Comparison of ENCODE assay signal across 27 cellular contexts in the genomic region with DNA sequence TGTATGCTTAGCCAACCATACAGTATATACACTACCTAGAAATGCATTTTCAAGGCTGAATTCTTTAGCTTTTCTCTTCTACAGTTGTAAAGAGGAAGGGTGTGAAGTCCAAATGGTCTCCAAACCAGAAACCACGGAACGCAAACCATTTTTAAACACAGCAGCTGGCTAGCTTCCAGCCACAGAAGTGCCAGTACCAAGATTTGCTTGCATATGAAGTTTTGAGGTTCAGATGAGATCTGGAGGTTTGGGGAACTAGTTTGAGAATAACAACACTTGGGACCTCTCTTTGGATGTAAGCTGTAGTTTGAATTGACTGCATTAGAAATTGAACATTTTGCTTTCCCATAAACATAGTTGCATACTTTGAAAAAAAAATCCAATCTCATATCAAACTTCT.
"Had no signal": no experiment of that assay in that cellular context is flagged by ENCODE, and none has a peak within 500 bp of the region (broad histone marks: within the 10 kb centered on the region; RNA-seq: fewer than 3 reads in every experiment).

No MANE protein-coding gene starts in this region.

- H3K27ac Mint-ChIP-seq: activated B cell treated with CpG ODN at 0.5 μM for 24 hours; activated naive CD4-positive, alpha-beta T cell treated with anti-CD3 and anti-CD28 coated beads for 36 hours; activated naive CD8-positive, alpha-beta T cell treated with anti-CD3 and anti-CD28 coated beads for 36 hours; activated T-helper 1 cell treated with anti-CD3 and anti-CD28 coated beads, Interleukin-12 subunit alpha, Interleukin-12 subunit beta, Interleukin-2, Interleukin-4 antibody, amounts not matched to agents 30 ng/mL and 10 ng/mL and 1 ng/mL, durations not matched to agents 14 hours and 24 hours and 36 hours; effector memory CD8-positive, alpha-beta T cell; immature natural killer cell; memory B cell; natural killer cell treated with Interleukin-12 subunit alpha and Interleukin-12 subunit beta and Interleukin-15 and Interleukin-18, amount 100 ng/mL, for 72 hours; T-helper 1 cell treated with Interleukin-12 subunit alpha and Interleukin-12 subunit beta and Interleukin-4 antibody, amounts not matched to agents 30 μg/mL and 1 μg/mL, for 36 hours had no signal

- H3K36me3 ChIP-seq: adrenal gland, cardiac muscle cell, heart left ventricle, spleen, transverse colon had no signal

- H3K9me3 Mint-ChIP-seq: activated T-helper 1 cell treated with anti-CD3 and anti-CD28 coated beads, Interleukin-12 subunit alpha, Interleukin-12 subunit beta, Interleukin-2, Interleukin-4 antibody, amounts not matched to agents 30 ng/mL and 10 ng/mL and 1 ng/mL, durations not matched to agents 14 hours and 24 hours and 36 hours; natural killer cell treated with Interleukin-12 subunit alpha and Interleukin-12 subunit beta and Interleukin-15 and Interleukin-18, amount 100 ng/mL, for 72 hours had no signal

- H3K4me3 Mint-ChIP-seq: activated B cell treated with CpG ODN at 0.5 μM for 24 hours; activated naive CD4-positive, alpha-beta T cell treated with anti-CD3 and anti-CD28 coated beads for 36 hours; activated naive CD8-positive, alpha-beta T cell treated with anti-CD3 and anti-CD28 coated beads for 36 hours; activated T-helper 1 cell treated with anti-CD3 and anti-CD28 coated beads, Interleukin-12 subunit alpha, Interleukin-12 subunit beta, Interleukin-2, Interleukin-4 antibody, amounts not matched to agents 30 ng/mL and 10 ng/mL and 1 ng/mL, durations not matched to agents 14 hours and 24 hours and 36 hours; effector memory CD8-positive, alpha-beta T cell; immature natural killer cell; memory B cell; natural killer cell treated with Interleukin-12 subunit alpha and Interleukin-12 subunit beta and Interleukin-15 and Interleukin-18, amount 100 ng/mL, for 72 hours; T-helper 1 cell treated with Interleukin-12 subunit alpha and Interleukin-12 subunit beta and Interleukin-4 antibody, amounts not matched to agents 30 μg/mL and 1 μg/mL, for 36 hours had no signal

- H3K4me1 ChIP-seq: adrenal gland, body of pancreas, heart left ventricle, spleen, transverse colon had no signal

- ATAC-seq: body of pancreas; effector memory CD8-positive, alpha-beta T cell; heart left ventricle; natural killer cell treated with Interleukin-12 subunit alpha and Interleukin-12 subunit beta and Interleukin-15 and Interleukin-18, amount 100 ng/mL, for 72 hours; right cardiac atrium had no signal

- H3K27me3 ChIP-seq: adrenal gland, body of pancreas, cardiac muscle cell, heart left ventricle, spleen, transverse colon had no signal

- H3K4me3 ChIP-seq: adrenal gland, body of pancreas, cardiac muscle cell, heart left ventricle, spleen, transverse colon had no signal

- DNase-seq: activated B cell treated with CpG ODN at 0.5 μM for 24 hours; activated effector memory CD4-positive, alpha-beta T cell treated with anti-CD3 and anti-CD28 coated beads, Interleukin-2, amount 50 U/mL, for 16 hours; activated naive CD4-positive, alpha-beta T cell treated with anti-CD3 and anti-CD28 coated beads for 36 hours; activated naive CD8-positive, alpha-beta T cell treated with anti-CD3 and anti-CD28 coated beads for 36 hours; activated T-cell treated with anti-CD3 and anti-CD28 coated beads for 4 hours; adrenal gland; aorta; body of pancreas; cortex of kidney; effector memory CD8-positive, alpha-beta T cell; foreskin fibroblast; heart left ventricle; immature natural killer cell; kidney; midbrain; posterior cingulate gyrus; right cardiac atrium; spleen; stimulated activated CD4-positive, alpha-beta T cell treated with anti-CD3 and anti-CD28 coated beads, Interleukin-2, amount 100 ng/mL, for 48 hours; stimulated activated naive CD4-positive, alpha-beta T cell treated with Interleukin-2 at 50 U/mL for 16 hours; T-helper 9 cell; transverse colon had no signal

- H3K9me3 ChIP-seq: adrenal gland, body of pancreas, transverse colon had no signal

- H3K27me3 Mint-ChIP-seq: activated B cell treated with CpG ODN at 0.5 μM for 24 hours; activated naive CD8-positive, alpha-beta T cell treated with anti-CD3 and anti-CD28 coated beads for 36 hours; effector memory CD8-positive, alpha-beta T cell; memory B cell; natural killer cell treated with Interleukin-12 subunit alpha and Interleukin-12 subunit beta and Interleukin-15 and Interleukin-18, amount 100 ng/mL, for 72 hours had no signal

- H3K4me1 Mint-ChIP-seq: activated B cell treated with CpG ODN at 0.5 μM for 24 hours; activated naive CD8-positive, alpha-beta T cell treated with anti-CD3 and anti-CD28 coated beads for 36 hours; memory B cell had no signal

- H3K36me3 Mint-ChIP-seq: activated naive CD8-positive, alpha-beta T cell treated with anti-CD3 and anti-CD28 coated beads for 36 hours; immature natural killer cell; memory B cell; natural killer cell treated with Interleukin-12 subunit alpha and Interleukin-12 subunit beta and Interleukin-15 and Interleukin-18, amount 100 ng/mL, for 72 hours had no signal
